ENCODE assay signal across 20 cellular contexts in genomic region chr4:74112399-74113090, GRCh38. TPM values are rescaled to one million over a fixed set of nuclear protein-coding genes. Genes with fewer than 3 reads are reported as not detected.
DNase-seq lines count a peak whose midpoint lies in the region; ATAC-seq, FAIRE-seq and TF ChIP-seq lines count a peak whose summit lies in the region.
"Had no signal": no experiment of that assay in that cellular context is flagged by ENCODE, and none has a peak within 500 bp of the region (broad histone marks: within the 10 kb centered on the region; RNA-seq: fewer than 3 reads in every experiment).

No MANE protein-coding gene starts in this region.

- intact Hi-C loops in lower lobe of right lung (cut with DNase I), result no loop called here

- DNase-seq in RWPE2 (ENCODE audit: low spot score), result no peak
- DNase-seq in epithelial cell of esophagus (ENCODE audit: low read depth), result peak; percentile 58
- no peak for DNase-seq in lower lobe of right lung
- no peak for DNase-seq in GM03348 (ENCODE audit: low spot score)
- DNase-seq in GM20000 (ENCODE audit: low spot score), result no peak
- DNase-seq in H54 (ENCODE audit: insufficient read length, low spot score), result no peak
- DNase-seq: activated CD4-positive, alpha-beta T cell treated with anti-CD3 and anti-CD28 coated beads for 48 hours; activated T-cell treated with anti-CD3 and anti-CD28 coated beads, Interleukin-2, amount 50 U/mL, for 24 hours; adrenal gland; effector memory CD4-positive, alpha-beta T cell; hippocampal formation; MM.1S; NCI-H2081 treated with DMSO at 0.1 percent for 48 hours; NCI-H774; SHP77 had no signal

- H3K79me2 ChIP-seq in ACC112 (ENCODE audit: control insufficient read depth, insufficient read depth, low read length, unreplicated experiment), result no peaks in the 10 kb centered on the region

- H3K4me3 ChIP-seq in ACC112 (ENCODE audit: low read depth, low read length) (no peak overlapping the region), RWPE2 (ENCODE audit: severe bottlenecking) (no peak overlapping the region), epithelial cell of esophagus (ENCODE audit: low read length) (no peak overlapping the region), lower lobe of right lung (no peak overlapping the region)
- H3K4me3 ChIP-seq: adrenal gland, lung, skin epidermis had no signal

- H3K36me3 ChIP-seq in ACC112 (ENCODE audit: insufficient read depth, low read length) (no peaks in the 10 kb centered on the region), RWPE2 (ENCODE audit: low read depth) (0 out of 2 replicates have a peak, but pooled peaks cover 7% of the 10 kb centered on the region), lower lobe of right lung (no peaks in the 10 kb centered on the region)
- H3K36me3 ChIP-seq: adrenal gland had no signal

- H3K4me1 ChIP-seq in ACC112 (ENCODE audit: control insufficient read depth, insufficient read depth, low read length, unreplicated experiment), result peaks cover 85% of the 10 kb centered on the region
- H3K4me1 ChIP-seq in RWPE2 (ENCODE audit: insufficient read depth, poor library complexity, severe bottlenecking), result peaks cover 98% of the 10 kb centered on the region
- H3K4me1 ChIP-seq in lower lobe of right lung, result peaks cover 55% of the 10 kb centered on the region

- FAIRE-seq in H54 (lab: Jason Lieb, UNC), result no peak
- FAIRE-seq: D721Med had no signal

- H3K27ac ChIP-seq in ACC112 (ENCODE audit: low read depth, low read length), result peak overlapping the region; percentile 100
- peak overlapping the region; percentile 100 for H3K27ac ChIP-seq in RWPE2 (ENCODE audit: poor library complexity, severe bottlenecking)
- H3K27ac ChIP-seq in lower lobe of right lung, result peak overlapping the region; percentile 76
- H3K27ac ChIP-seq: adrenal gland had no signal

- TF ChIP-seq POLR2A in H54 (IDR thresholded peaks at IDR 0.05; ENCODE audit: low read depth, low read length), result no peak

- H2AFZ ChIP-seq in ACC112 (ENCODE audit: low read length, unreplicated experiment), result no peak overlapping the region

- H3K9me3 ChIP-seq in RWPE2 (ENCODE audit: severe bottlenecking), result no peaks in the 10 kb centered on the region
- no peaks in the 10 kb centered on the region for H3K9me3 ChIP-seq in lower lobe of right lung

- ATAC-seq in RWPE2 (ENCODE audit: low read depth), result no peak
- peak in 1 of 2 donors; percentile 5 for ATAC-seq in lower lobe of right lung
- ATAC-seq in GM18858 (IDR thresholded peaks at IDR 0.05; ENCODE audit: unreplicated experiment), result no peak

- H3K27me3 ChIP-seq in ACC112 (ENCODE audit: insufficient read depth, low read length) (no peaks in the 10 kb centered on the region), RWPE2 (ENCODE audit: insufficient read depth, poor library complexity, severe bottlenecking) (no peaks in the 10 kb centered on the region), lower lobe of right lung (ENCODE audit: low read depth) (no peaks in the 10 kb centered on the region)
- H3K27me3 ChIP-seq: adrenal gland had no signal

- TF ChIP-seq CTCF in RWPE2 (IDR thresholded peaks at IDR 0.05; ENCODE audit: poor library complexity, severe bottlenecking), result no peak
- no peak for TF ChIP-seq CTCF in epithelial cell of esophagus (IDR thresholded peaks at IDR 0.05; ENCODE audit: insufficient read depth, low read depth, low read length, missing control alignments)
- no peak for TF ChIP-seq CTCF in lower lobe of right lung (IDR thresholded peaks at IDR 0.05)
- TF ChIP-seq CTCF in GM20000 (IDR thresholded peaks at IDR 0.05; ENCODE audit: extremely low read depth, missing control alignments), result no peak

RNA-seq across cellular contexts. Expression of gene CXCL2, which starts 13.6 kb away (rescaled TPM):
- total RNA-seq in lower lobe of right lung, result 30.1 TPM

RNA-seq across cellular contexts. Expression of gene MTHFD2L, which starts 45.4 kb away (rescaled TPM):
- 11.0 TPM for total RNA-seq in lower lobe of right lung
